Comparison of ENCODE assay signal across 8 cellular contexts in the genomic region with DNA sequence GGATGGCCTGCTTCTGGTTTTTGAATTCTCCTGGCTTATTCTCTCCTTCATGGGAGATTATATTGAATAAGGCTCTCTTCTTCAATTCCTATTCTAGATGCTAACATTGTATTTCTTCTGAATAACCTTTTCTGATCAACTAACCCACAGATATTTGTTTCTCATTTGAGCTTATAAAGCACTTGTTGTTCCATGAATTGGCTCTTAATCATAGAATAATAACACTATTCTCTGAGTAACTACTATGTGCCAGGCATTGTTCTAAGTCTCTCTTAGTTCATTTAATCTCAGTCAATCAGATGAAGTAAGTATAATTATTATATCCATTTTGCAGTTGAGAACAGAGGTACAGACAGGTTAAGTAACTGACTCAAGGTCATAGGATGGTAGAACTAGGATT.
"Had no signal": no experiment of that assay in that cellular context is flagged by ENCODE, and none has a peak within 500 bp of the region (broad histone marks: within the 10 kb centered on the region; RNA-seq: fewer than 3 reads in every experiment).

No MANE protein-coding gene starts in this region.

- DNase-seq: GOT3, H7, H9, HCEC 1CT, HFFc6 had no signal

- H3K4me3 ChIP-seq: GM23338, HAP-1 had no signal

- H3K36me3 ChIP-seq: HAP-1 had no signal

- H3K4me1 ChIP-seq: HAP-1 had no signal

- H3K9me3 ChIP-seq: HAP-1 had no signal

- H3K4me2 ChIP-seq: GM23338 had no signal

- ATAC-seq: GM23338, HCT116 had no signal

- H2AFZ ChIP-seq: GM23338 had no signal
